19 cellular contexts compared by ENCODE assay signal in genomic region chr9:110187126-110187525, GRCh38. TPM values are rescaled to one million over a fixed set of nuclear protein-coding genes. Genes with fewer than 3 reads are reported as not detected.
DNase-seq lines count a peak whose midpoint lies in the region; TF ChIP-seq lines count a peak whose summit lies in the region.
"Had no signal": no experiment of that assay in that cellular context is flagged by ENCODE, and none has a peak within 500 bp of the region (broad histone marks: within the 10 kb centered on the region; RNA-seq: fewer than 3 reads in every experiment).

No MANE protein-coding gene starts in this region.

- H3K9me3 ChIP-seq in left ventricle myocardium inferior (replicated peaks) (no peaks in the 10 kb centered on the region), right atrium auricular region (no peaks in the 10 kb centered on the region), thymus (ENCODE audit: control insufficient read depth) (no peaks in the 10 kb centered on the region), neural progenitor cell (ENCODE audit: low read depth) (no peaks in the 10 kb centered on the region)
- H3K9me3 ChIP-seq: BLaER1 treated with 17β-estradiol and CSF1 and Interleukin-3, amounts not matched to agents 10 nM and 100 nM had no signal

- H3K4me2 ChIP-seq in neural progenitor cell, result no peak overlapping the region
- H3K4me2 ChIP-seq: BLaER1 treated with 17β-estradiol and CSF1 and Interleukin-3, amounts not matched to agents 10 nM and 100 nM had no signal

- H3K9ac ChIP-seq in neural progenitor cell, result no peak overlapping the region
- H3K9ac ChIP-seq: BLaER1 treated with 17β-estradiol and CSF1 and Interleukin-3, amounts not matched to agents 10 nM and 100 nM had no signal

- 74% methylated on average over 2 of the region's 2 CpGs for WGBS in thymus

- H3K9me3 Mint-ChIP-seq in neural progenitor cell, result no peaks in the 10 kb centered on the region
- H3K9me3 Mint-ChIP-seq: HFFc6 had no signal

- no peak overlapping the region for H2AFZ ChIP-seq in neural progenitor cell (replicated peaks)

- H3F3A ChIP-seq in neural progenitor cell (ENCODE audit: low read depth), result no peaks in the 10 kb centered on the region

- H3K4me1 ChIP-seq in left ventricle myocardium inferior, result peaks cover 31% of the 10 kb centered on the region
- peaks cover 0 to 9% of the 10 kb centered on the region in 2 donors for H3K4me1 ChIP-seq in right atrium auricular region
- H3K4me1 ChIP-seq in thymus (ENCODE audit: control insufficient read depth, insufficient read depth, low read length), result peaks cover 38% of the 10 kb centered on the region
- no peaks in the 10 kb centered on the region for H3K4me1 ChIP-seq in neural progenitor cell

- H3K27ac ChIP-seq in left ventricle myocardium inferior (replicated peaks) (peak overlapping the region; percentile 13), right atrium auricular region (no peak overlapping the region), thymus (ENCODE audit: low read depth) (peak overlapping the region; percentile 97), neural progenitor cell (no peak overlapping the region)
- H3K27ac ChIP-seq: BLaER1 treated with 17β-estradiol and CSF1 and Interleukin-3, amounts not matched to agents 10 nM and 100 nM had no signal

- H3K27me3 Mint-ChIP-seq in neural progenitor cell (ENCODE audit: insufficient read depth, low read depth), result no peaks in the 10 kb centered on the region

- intact Hi-C loops in left ventricle myocardium inferior (cut with micrococcal nuclease), result no loop called here

- H3K36me3 Mint-ChIP-seq in neural progenitor cell, result no peaks in the 10 kb centered on the region

- H3K27me3 ChIP-seq in left ventricle myocardium inferior (ENCODE audit: low read depth) (no peaks in the 10 kb centered on the region), right atrium auricular region (no peaks in the 10 kb centered on the region), thymus (ENCODE audit: control insufficient read depth, insufficient read depth) (no peaks in the 10 kb centered on the region), neural progenitor cell (no peaks in the 10 kb centered on the region)
- H3K27me3 ChIP-seq: BLaER1 treated with 17β-estradiol and CSF1 and Interleukin-3, amounts not matched to agents 10 nM and 100 nM had no signal

- DNase-seq in left ventricle myocardium inferior (no peak), right atrium auricular region (ENCODE audit: low spot score) (no peak), dermis blood vessel endothelial cell (peak; percentile 25), midbrain (lab: John Stamatoyannopoulos, UW) (peak; percentile 59), neural progenitor cell (ENCODE audit: low spot score) (no peak), NCI-H2171 treated with DMSO at 0.1 percent for 48 hours (lab: John Stamatoyannopoulos, UW) (no peak), foreskin fibroblast (no peak)
- DNase-seq: ACHN; Calu3; CD4-positive, CD25-positive, alpha-beta regulatory T cell; DMS 273 treated with DMSO at 0.1 percent for 48 hours; HCEC 1CT; HFFc6 had no signal

- no peak for TF ChIP-seq CTCF in left ventricle myocardium inferior (IDR thresholded peaks at IDR 0.05; ENCODE audit: borderline replicate concordance)
- no peak for TF ChIP-seq CTCF in right atrium auricular region (IDR thresholded peaks at IDR 0.05)
- TF ChIP-seq CTCF in neural progenitor cell (IDR thresholded peaks at IDR 0.05), result no peak
- no peak for TF ChIP-seq CTCF in foreskin fibroblast (IDR thresholded peaks at IDR 0.05; ENCODE audit: low read depth, low read length)

- no peaks in the 10 kb centered on the region for H3K4me1 Mint-ChIP-seq in neural progenitor cell

- H3K4me3 ChIP-seq in left ventricle myocardium inferior (no peak overlapping the region), right atrium auricular region (no peak overlapping the region), thymus (ENCODE audit: low read length) (no peak overlapping the region), neural progenitor cell (no peak overlapping the region), foreskin fibroblast (ENCODE audit: low read depth in 1 of 2, low read length in 2 of 2) (no peak overlapping the region)
- H3K4me3 ChIP-seq: BLaER1 treated with 17β-estradiol and CSF1 and Interleukin-3, amounts not matched to agents 10 nM and 100 nM; GM12878 had no signal

- H3K4me3 Mint-ChIP-seq in neural progenitor cell, result no peak overlapping the region
- H3K4me3 Mint-ChIP-seq: CD4-positive, CD25-positive, alpha-beta regulatory T cell; HFFc6 had no signal

- H3K27ac Mint-ChIP-seq in neural progenitor cell, result no peak overlapping the region
- H3K27ac Mint-ChIP-seq: CD4-positive, CD25-positive, alpha-beta regulatory T cell; HFFc6 had no signal

- no peaks in the 10 kb centered on the region for H4K20me1 ChIP-seq in neural progenitor cell (ENCODE audit: low read depth)
- H4K20me1 ChIP-seq: BLaER1 treated with 17β-estradiol and CSF1 and Interleukin-3, amounts not matched to agents 10 nM and 100 nM had no signal

- H3K36me3 ChIP-seq in left ventricle myocardium inferior, result no peaks in the 10 kb centered on the region
- no peaks in the 10 kb centered on the region for H3K36me3 ChIP-seq in right atrium auricular region
- no peaks in the 10 kb centered on the region for H3K36me3 ChIP-seq in thymus (ENCODE audit: control insufficient read depth, insufficient read depth)
- H3K36me3 ChIP-seq in neural progenitor cell, result no peaks in the 10 kb centered on the region
- H3K36me3 ChIP-seq: BLaER1 treated with 17β-estradiol and CSF1 and Interleukin-3, amounts not matched to agents 10 nM and 100 nM had no signal

- H3K79me2 ChIP-seq in neural progenitor cell (ENCODE audit: low read depth), result no peaks in the 10 kb centered on the region

RNA-seq across cellular contexts. Expression of gene C9orf152, which starts 20.8 kb away (rescaled TPM):
- total RNA-seq in left ventricle myocardium inferior (not detected), right atrium auricular region (not detected), dermis blood vessel endothelial cell (0.05 TPM in 1 of 2 replicates, not detected in the other), neural progenitor cell (ENCODE audit: low replicate concordance) (not detected in 2 replicates)
- polyA plus RNA-seq in thymus, result 0.23 TPM
- total RNA-seq: A172; CD4-positive, CD25-positive, alpha-beta regulatory T cell; G401; GM12878; H4; HFFc6 had no signal
- polyA plus RNA-seq: CD4-positive, CD25-positive, alpha-beta regulatory T cell had no signal

Comparison
In these comparisons a context has a peak if more than half of its experiments do, and no peak if none do; other contexts are left out.
1. H3K27ac ChIP-seq: peak in left ventricle myocardium inferior (single experiment) and thymus (single experiment); none in right atrium auricular region (0 of 2) and neural progenitor cell (single experiment).
2. DNase-seq: peak in dermis blood vessel endothelial cell (single experiment) and midbrain (single experiment); none in left ventricle myocardium inferior (single experiment), right atrium auricular region (single experiment), neural progenitor cell (single experiment), NCI-H2171 treated with DMSO at 0.1 percent for 48 hours (single experiment) and foreskin fibroblast (0 of 2).